3 cellular contexts compared by ENCODE assay signal in the genomic region with DNA sequence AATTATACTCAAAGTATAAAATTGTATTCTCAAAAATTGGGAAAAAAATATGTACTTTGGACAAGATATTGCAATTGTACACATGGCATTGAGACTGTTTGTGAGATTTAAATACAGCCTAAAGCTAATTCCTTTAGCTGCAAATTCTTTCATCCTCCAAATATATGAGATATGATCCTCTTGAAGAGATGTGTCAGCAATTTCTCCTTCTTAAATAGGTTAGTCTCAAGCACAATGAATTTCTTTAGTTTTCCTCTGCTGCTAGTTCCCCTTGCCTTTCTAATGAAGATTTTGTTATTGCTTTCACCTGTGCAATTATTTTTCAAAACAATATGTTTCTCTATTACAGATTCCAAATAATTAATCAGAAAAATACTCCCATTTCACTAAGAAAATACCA.
TF ChIP-seq lines count a peak whose summit lies in the region.

No MANE protein-coding gene starts in this region.

TF ChIP-seq in A549, 52 proteins besides CTCF, POLR2A, EP300 and RAD21 (continued from another document):
- TF ChIP-seq, protein P1, sequence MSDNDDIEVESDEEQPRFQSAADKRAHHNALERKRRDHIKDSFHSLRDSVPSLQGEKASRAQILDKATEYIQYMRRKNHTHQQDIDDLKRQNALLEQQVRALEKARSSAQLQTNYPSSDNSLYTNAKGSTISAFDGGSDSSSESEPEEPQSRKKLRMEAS (IDR thresholded peaks at IDR 0.05) = no peak
- TF ChIP-seq HEYL (CRISPR knock-in tag; IDR thresholded peaks at IDR 0.05) = no peak

TF ChIP-seq in IMR-90, 13 proteins besides CTCF, POLR2A, EP300 and RAD21 (continued from another document):
- TF ChIP-seq SMC3 (IDR thresholded peaks at IDR 0.05; ENCODE audit: low read depth, low read length) (no peak), MAFK (IDR thresholded peaks at IDR 0.05; ENCODE audit: low read depth, low read length) (peak; percentile 45; the same call in 1 of the 2 replicates), CHD1 (IDR thresholded peaks at IDR 0.05; ENCODE audit: low read depth, low read length) (no peak), RFX5 (IDR thresholded peaks at IDR 0.05; ENCODE audit: low read depth, low read length) (no peak), FOS (IDR thresholded peaks at IDR 0.05; ENCODE audit: low read depth, low read length) (no peak)
- TF ChIP-seq, protein P2, sequence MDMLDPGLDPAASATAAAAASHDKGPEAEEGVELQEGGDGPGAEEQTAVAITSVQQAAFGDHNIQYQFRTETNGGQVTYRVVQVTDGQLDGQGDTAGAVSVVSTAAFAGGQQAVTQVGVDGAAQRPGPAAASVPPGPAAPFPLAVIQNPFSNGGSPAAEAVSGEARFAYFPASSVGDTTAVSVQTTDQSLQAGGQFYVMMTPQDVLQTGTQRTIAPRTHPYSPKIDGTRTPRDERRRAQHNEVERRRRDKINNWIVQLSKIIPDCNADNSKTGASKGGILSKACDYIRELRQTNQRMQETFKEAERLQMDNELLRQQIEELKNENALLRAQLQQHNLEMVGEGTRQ (IDR thresholded peaks at IDR 0.05; ENCODE audit: low read depth, low read length) = no peak
- TF ChIP-seq, protein P3, sequence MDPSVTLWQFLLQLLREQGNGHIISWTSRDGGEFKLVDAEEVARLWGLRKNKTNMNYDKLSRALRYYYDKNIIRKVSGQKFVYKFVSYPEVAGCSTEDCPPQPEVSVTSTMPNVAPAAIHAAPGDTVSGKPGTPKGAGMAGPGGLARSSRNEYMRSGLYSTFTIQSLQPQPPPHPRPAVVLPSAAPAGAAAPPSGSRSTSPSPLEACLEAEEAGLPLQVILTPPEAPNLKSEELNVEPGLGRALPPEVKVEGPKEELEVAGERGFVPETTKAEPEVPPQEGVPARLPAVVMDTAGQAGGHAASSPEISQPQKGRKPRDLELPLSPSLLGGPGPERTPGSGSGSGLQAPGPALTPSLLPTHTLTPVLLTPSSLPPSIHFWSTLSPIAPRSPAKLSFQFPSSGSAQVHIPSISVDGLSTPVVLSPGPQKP (IDR thresholded peaks at IDR 0.05; ENCODE audit: borderline replicate concordance, low read depth, low read length) = no peak

TF ChIP-seq in K562, 482 proteins besides CTCF, POLR2A, EP300 and RAD21 (continued from another document):
- TF ChIP-seq, protein P4, sequence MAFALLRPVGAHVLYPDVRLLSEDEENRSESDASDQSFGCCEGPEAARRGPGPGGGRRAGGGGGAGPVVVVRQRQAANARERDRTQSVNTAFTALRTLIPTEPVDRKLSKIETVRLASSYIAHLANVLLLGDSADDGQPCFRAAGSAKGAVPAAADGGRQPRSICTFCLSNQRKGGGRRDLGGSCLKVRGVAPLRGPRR (CRISPR knock-in tag; IDR thresholded peaks at IDR 0.05) = no peak
- TF ChIP-seq CBFA2T3 (IDR thresholded peaks at IDR 0.05) = no peak
- TF ChIP-seq KLF10 (CRISPR knock-in tag; IDR thresholded peaks at IDR 0.05) = no peak
- TF ChIP-seq, protein P5, sequence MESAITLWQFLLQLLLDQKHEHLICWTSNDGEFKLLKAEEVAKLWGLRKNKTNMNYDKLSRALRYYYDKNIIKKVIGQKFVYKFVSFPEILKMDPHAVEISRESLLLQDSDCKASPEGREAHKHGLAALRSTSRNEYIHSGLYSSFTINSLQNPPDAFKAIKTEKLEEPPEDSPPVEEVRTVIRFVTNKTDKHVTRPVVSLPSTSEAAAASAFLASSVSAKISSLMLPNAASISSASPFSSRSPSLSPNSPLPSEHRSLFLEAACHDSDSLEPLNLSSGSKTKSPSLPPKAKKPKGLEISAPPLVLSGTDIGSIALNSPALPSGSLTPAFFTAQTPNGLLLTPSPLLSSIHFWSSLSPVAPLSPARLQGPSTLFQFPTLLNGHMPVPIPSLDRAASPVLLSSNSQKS (CRISPR knock-in tag; IDR thresholded peaks at IDR 0.05) = no peak
- TF ChIP-seq, protein P6, sequence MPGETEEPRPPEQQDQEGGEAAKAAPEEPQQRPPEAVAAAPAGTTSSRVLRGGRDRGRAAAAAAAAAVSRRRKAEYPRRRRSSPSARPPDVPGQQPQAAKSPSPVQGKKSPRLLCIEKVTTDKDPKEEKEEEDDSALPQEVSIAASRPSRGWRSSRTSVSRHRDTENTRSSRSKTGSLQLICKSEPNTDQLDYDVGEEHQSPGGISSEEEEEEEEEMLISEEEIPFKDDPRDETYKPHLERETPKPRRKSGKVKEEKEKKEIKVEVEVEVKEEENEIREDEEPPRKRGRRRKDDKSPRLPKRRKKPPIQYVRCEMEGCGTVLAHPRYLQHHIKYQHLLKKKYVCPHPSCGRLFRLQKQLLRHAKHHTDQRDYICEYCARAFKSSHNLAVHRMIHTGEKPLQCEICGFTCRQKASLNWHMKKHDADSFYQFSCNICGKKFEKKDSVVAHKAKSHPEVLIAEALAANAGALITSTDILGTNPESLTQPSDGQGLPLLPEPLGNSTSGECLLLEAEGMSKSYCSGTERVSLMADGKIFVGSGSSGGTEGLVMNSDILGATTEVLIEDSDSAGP (CRISPR knock-in tag; IDR thresholded peaks at IDR 0.05) = no peak
- TF ChIP-seq C11orf30 (IDR thresholded peaks at IDR 0.05; ENCODE audit: low read depth) = peak; percentile 56
- no peak for TF ChIP-seq ZNF23 (CRISPR knock-in tag; IDR thresholded peaks at IDR 0.05)
